ENCODE assay signal across 9 cellular contexts in genomic region chr12:128365831-128366231, GRCh38.
DNase-seq lines count a peak whose midpoint lies in the region; ATAC-seq and TF ChIP-seq lines count a peak whose summit lies in the region.
"Had no signal": no experiment of that assay in that cellular context is flagged by ENCODE, and none has a peak within 500 bp of the region (broad histone marks: within the 10 kb centered on the region; RNA-seq: fewer than 3 reads in every experiment).

No MANE protein-coding gene starts in this region.

- H3K4me1 ChIP-seq in left ventricle myocardium inferior: peaks cover 11% of the 10 kb centered on the region
- H3K4me1 ChIP-seq in vagina: peaks cover 33% of the 10 kb centered on the region
- peaks cover 0 to 8% (median 2%) of the 10 kb centered on the region in 6 donors for H3K4me1 ChIP-seq in spleen

- H3K4me3 Mint-ChIP-seq in activated CD4-positive, alpha-beta T cell treated with anti-CD3 and anti-CD28 coated beads for 36 hours: no peak overlapping the region
- H3K4me3 Mint-ChIP-seq in neural crest cell: peak overlapping the region; percentile 79

- peak; percentile 5 for DNase-seq in activated CD4-positive, alpha-beta T cell treated with anti-CD3 and anti-CD28 coated beads for 36 hours
- DNase-seq in activated CD4-positive, alpha-beta T cell treated with anti-CD3 and anti-CD28 coated beads for 48 hours: no peak
- DNase-seq in left ventricle myocardium inferior (no peak), neural crest cell (ENCODE audit: low read depth, low spot score) (peak; percentile 37), vagina (ENCODE audit: extremely low spot score in 2 of 2) (no peak), DMS 273 (lab: John Stamatoyannopoulos, UW; ENCODE audit: unreplicated experiment) (no peak), spleen (no peak)

- TF ChIP-seq CTCF in left ventricle myocardium inferior (IDR thresholded peaks at IDR 0.05; ENCODE audit: borderline replicate concordance) (no peak), neural crest cell (conservative IDR thresholded peaks at IDR 0.05) (no peak), vagina (IDR thresholded peaks at IDR 0.05) (no peak), spleen (IDR thresholded peaks at IDR 0.05 in 8 of 11, conservative IDR thresholded peaks at IDR 0.05 in 3 of 11) (no peak)

- intact Hi-C loops in activated CD4-positive, alpha-beta T cell treated with anti-CD3 and anti-CD28 coated beads for 36 hours (cut with DNase I, micrococcal nuclease): no loop called here
- intact Hi-C loops in left ventricle myocardium inferior (cut with micrococcal nuclease): no loop called here
- intact Hi-C loops in vagina (cut with DNase I): no loop called here
- intact Hi-C loops in spleen (cut with DNase I; ENCODE audit: low total_unique reads): no loop called here

- no peaks in the 10 kb centered on the region for H3K36me3 ChIP-seq in left ventricle myocardium inferior
- H3K36me3 ChIP-seq in vagina: no peaks in the 10 kb centered on the region
- no peaks in the 10 kb centered on the region for H3K36me3 ChIP-seq in spleen
- H3K36me3 ChIP-seq: neutrophil had no signal

- no peak overlapping the region for H3K27ac Mint-ChIP-seq in activated CD4-positive, alpha-beta T cell treated with anti-CD3 and anti-CD28 coated beads for 36 hours
- H3K27ac Mint-ChIP-seq in neural crest cell (ENCODE audit: unreplicated experiment): peak overlapping the region; percentile 97

- no peaks in the 10 kb centered on the region for H3K36me3 Mint-ChIP-seq in activated CD4-positive, alpha-beta T cell treated with anti-CD3 and anti-CD28 coated beads for 36 hours (ENCODE audit: low read depth)
- no peaks in the 10 kb centered on the region for H3K36me3 Mint-ChIP-seq in neural crest cell (ENCODE audit: low read depth)

- CTCF ChIA-PET in activated CD4-positive, alpha-beta T cell treated with anti-CD3 and anti-CD28 coated beads for 36 hours (lab: Charles Lee): interaction anchor here (0.6 kb wide), 1 partner anchor 267 kb away, joined by 3 read pairs; no protein-coding TSS in a partner anchor

- 2 to 4% (median 2%) methylated on average over 23 of the region's 23 CpGs for WGBS in spleen, 5 donors

- no peaks in the 10 kb centered on the region for H3K9me3 ChIP-seq in left ventricle myocardium inferior (replicated peaks)
- H3K9me3 ChIP-seq in vagina: no peaks in the 10 kb centered on the region
- no peaks in the 10 kb centered on the region for H3K9me3 ChIP-seq in spleen
- H3K9me3 ChIP-seq: neutrophil had no signal

- peaks cover 4% of the 10 kb centered on the region for H3K9me3 Mint-ChIP-seq in activated CD4-positive, alpha-beta T cell treated with anti-CD3 and anti-CD28 coated beads for 36 hours (ENCODE audit: low read depth)
- no peaks in the 10 kb centered on the region for H3K9me3 Mint-ChIP-seq in neural crest cell

- ATAC-seq in activated CD4-positive, alpha-beta T cell treated with anti-CD3 and anti-CD28 coated beads for 36 hours: no peak
- ATAC-seq in GM18520 (IDR thresholded peaks at IDR 0.05; ENCODE audit: unreplicated experiment): no peak

- no peaks in the 10 kb centered on the region for H3K4me1 Mint-ChIP-seq in activated CD4-positive, alpha-beta T cell treated with anti-CD3 and anti-CD28 coated beads for 36 hours
- H3K4me1 Mint-ChIP-seq in neural crest cell: peaks cover 67% of the 10 kb centered on the region

- H3K27me3 ChIP-seq in left ventricle myocardium inferior (ENCODE audit: low read depth) (peaks cover 89% of the 10 kb centered on the region), vagina (no peaks in the 10 kb centered on the region), spleen (replicated peaks in 1 of 7) (peaks cover 0 to 64% (median 10%) of the 10 kb centered on the region in 7 donors)

- H3K4me3 ChIP-seq in left ventricle myocardium inferior: peak overlapping the region; percentile 53
- H3K4me3 ChIP-seq in vagina: peak overlapping the region; percentile 36 to 56
- H3K4me3 ChIP-seq in spleen: peak overlapping the region in 1 of 8 donors; percentile 44

- no peak for TF ChIP-seq POLR2A in vagina (IDR thresholded peaks at IDR 0.05)
- TF ChIP-seq POLR2A in spleen (IDR thresholded peaks at IDR 0.05): no peak

- H3K27ac ChIP-seq in left ventricle myocardium inferior (replicated peaks) (no peak overlapping the region), vagina (no peak overlapping the region), spleen (no peak overlapping the region)
- H3K27ac ChIP-seq: neutrophil had no signal

- peaks cover 11% of the 10 kb centered on the region for H3K27me3 Mint-ChIP-seq in activated CD4-positive, alpha-beta T cell treated with anti-CD3 and anti-CD28 coated beads for 36 hours
- H3K27me3 Mint-ChIP-seq in neural crest cell (ENCODE audit: low read depth): peaks cover 4% of the 10 kb centered on the region

- POLR2A ChIA-PET in activated CD4-positive, alpha-beta T cell treated with anti-CD3 and anti-CD28 coated beads for 36 hours (lab: Charles Lee): interaction anchor here (0.7 kb wide), 1 partner anchor 497 kb away, joined by 3 read pairs; no protein-coding TSS in a partner anchor

Comparison
In these comparisons a context has a peak if more than half of its experiments do, and no peak if none do; other contexts are left out.
1. DNase-seq: peak in activated CD4-positive, alpha-beta T cell treated with anti-CD3 and anti-CD28 coated beads for 36 hours (single experiment) and neural crest cell (single experiment); none in activated CD4-positive, alpha-beta T cell treated with anti-CD3 and anti-CD28 coated beads for 48 hours (single experiment), left ventricle myocardium inferior (single experiment), vagina (0 of 2), DMS 273 (single experiment) and spleen (single experiment).